Comparison of ENCODE assay signal across 1 cellular context in genomic region chr21:17526771-17527170, GRCh38.
TF ChIP-seq lines count a peak whose summit lies in the region.

No MANE protein-coding gene starts in this region.

TF ChIP-seq in endothelial cell of umbilical vein, 7 proteins besides CTCF, POLR2A, EP300 and RAD21:
- TF ChIP-seq POLR2AphosphoS5 (IDR thresholded peaks at IDR 0.05; ENCODE audit: insufficient read depth, low read depth, low read length) (no peak), FOS (IDR thresholded peaks at IDR 0.05; ENCODE audit: borderline replicate concordance, insufficient read depth, low read length) (no peak), GATA2 (IDR thresholded peaks at IDR 0.05; ENCODE audit: insufficient read depth, insufficient read length, low read depth, low read length) (no peak), EZH2 (IDR thresholded peaks at IDR 0.05; ENCODE audit: borderline replicate concordance, low read depth, low read length, severe bottlenecking) (no peak), MYC (IDR thresholded peaks at IDR 0.05; ENCODE audit: low read depth, low read length) (no peak), MAX (IDR thresholded peaks at IDR 0.05; ENCODE audit: insufficient read depth, insufficient read length) (no peak), JUN (IDR thresholded peaks at IDR 0.05; ENCODE audit: borderline replicate concordance, insufficient read depth, insufficient read length, low read depth) (no peak)
